In genomic region chr5:135033026-135033861, GRCh38 we compare ENCODE assay signal across 8 cellular contexts.
A peak's percentile ranks its signal among the peaks of the same experiment; 100 is the strongest.
DNase-seq lines count a peak whose midpoint lies in the region; ATAC-seq, FAIRE-seq and TF ChIP-seq lines count a peak whose summit lies in the region.

No MANE protein-coding gene starts in this region.

- peaks cover 90% of the 10 kb centered on the region for H3K27me3 ChIP-seq in brain microvascular endothelial cell (replicated peaks)

- no peaks in the 10 kb centered on the region for H3K9me3 Mint-ChIP-seq in activated T-cell treated with anti-CD3 and anti-CD28 coated beads, Interleukin-2, amount 50 U/mL, for 24 hours
- peaks cover 7% of the 10 kb centered on the region for H3K9me3 Mint-ChIP-seq in memory B cell

- no peak for TF ChIP-seq CTCF in brain microvascular endothelial cell (IDR thresholded peaks at IDR 0.05; ENCODE audit: low read depth, low read length, missing control alignments)

- no peaks in the 10 kb centered on the region for H3K36me3 ChIP-seq in brain microvascular endothelial cell (replicated peaks)

- in situ Hi-C loops in brain microvascular endothelial cell (cut with HindIII; ENCODE audit: low pct_ligation_motif_present, low sequenced_read_pairs), result no loop called here

- peak overlapping the region; percentile 72 for H3K4me3 Mint-ChIP-seq in activated T-cell treated with anti-CD3 and anti-CD28 coated beads, Interleukin-2, amount 50 U/mL, for 24 hours
- H3K4me3 Mint-ChIP-seq in memory B cell, result peak overlapping the region; percentile 84

- H3K4me3 ChIP-seq in brain microvascular endothelial cell (ENCODE audit: low read depth, low read length), result peak overlapping the region; percentile 31

- DNase-seq in activated T-cell treated with anti-CD3 and anti-CD28 coated beads, Interleukin-2, amount 50 U/mL, for 24 hours, result peak; percentile 52
- no peak for DNase-seq in activated T-cell treated with anti-CD3 and anti-CD28 coated beads, Interleukin-2, amount 50 U/mL, for 1 hour
- peak; percentile 22 for DNase-seq in NCI-H1048 (lab: John Stamatoyannopoulos, UW)
- DNase-seq in brain microvascular endothelial cell, result no peak
- no peak for DNase-seq in memory B cell (ENCODE audit: low spot score in 2 of 2)
- no peak for DNase-seq in cerebellar nuclear complex (lab: John Stamatoyannopoulos, UW)
- no peak for DNase-seq in GM19239 (ENCODE audit: insufficient read length, low spot score)

- peaks cover 37% of the 10 kb centered on the region for H3K4me1 Mint-ChIP-seq in activated T-cell treated with anti-CD3 and anti-CD28 coated beads, Interleukin-2, amount 50 U/mL, for 24 hours (ENCODE audit: low read depth)
- peaks cover 29% of the 10 kb centered on the region for H3K4me1 Mint-ChIP-seq in memory B cell

- no peak overlapping the region for H3K27ac ChIP-seq in brain microvascular endothelial cell

- no peaks in the 10 kb centered on the region for H3K36me3 Mint-ChIP-seq in activated T-cell treated with anti-CD3 and anti-CD28 coated beads, Interleukin-2, amount 50 U/mL, for 24 hours (ENCODE audit: low read depth)
- peaks cover 7% of the 10 kb centered on the region for H3K36me3 Mint-ChIP-seq in memory B cell

- FAIRE-seq in GM19239 (lab: Jason Lieb, UNC), result no peak

- H3K27ac Mint-ChIP-seq in activated T-cell treated with anti-CD3 and anti-CD28 coated beads, Interleukin-2, amount 50 U/mL, for 24 hours, result no peak overlapping the region
- H3K27ac Mint-ChIP-seq in memory B cell, result peak overlapping the region; percentile 56

- ATAC-seq in memory B cell (ENCODE audit: low read depth) (peak; percentile 54), GM21619 (IDR thresholded peaks at IDR 0.05; ENCODE audit: unreplicated experiment) (no peak)

- H3K27me3 Mint-ChIP-seq in activated T-cell treated with anti-CD3 and anti-CD28 coated beads, Interleukin-2, amount 50 U/mL, for 24 hours, result peaks cover 85% of the 10 kb centered on the region
- H3K27me3 Mint-ChIP-seq in memory B cell, result peaks cover 46% of the 10 kb centered on the region

Comparison
In these comparisons a context has a peak if more than half of its experiments do, and no peak if none do; other contexts are left out.
1. DNase-seq: peak in activated T-cell treated with anti-CD3 and anti-CD28 coated beads, Interleukin-2, amount 50 U/mL, for 24 hours (single experiment) and NCI-H1048 (single experiment); none in activated T-cell treated with anti-CD3 and anti-CD28 coated beads, Interleukin-2, amount 50 U/mL, for 1 hour (single experiment), brain microvascular endothelial cell (single experiment), memory B cell (0 of 2), cerebellar nuclear complex (0 of 2) and GM19239 (single experiment).